Comparison of ENCODE assay signal across 9 cellular contexts in the genomic region with DNA sequence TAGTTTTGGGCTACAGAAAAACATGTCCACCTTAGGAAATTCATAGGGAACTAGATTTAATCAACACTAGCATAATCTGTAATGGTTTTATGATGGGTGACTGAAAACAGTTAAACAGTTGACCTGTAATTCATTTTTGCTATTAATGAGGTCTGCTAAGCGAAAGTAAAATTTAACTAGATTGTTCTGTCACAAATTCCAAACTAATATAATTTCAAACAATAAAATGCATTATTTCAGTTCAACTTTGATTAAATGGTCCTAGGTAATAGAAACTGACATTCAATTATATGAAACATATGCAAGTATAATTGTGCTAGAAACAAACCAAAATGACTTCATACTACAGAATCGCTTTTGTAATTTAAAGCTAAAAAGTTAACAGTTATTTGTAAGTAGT.
"Had no signal": no experiment of that assay in that cellular context is flagged by ENCODE, and none has a peak within 500 bp of the region (broad histone marks: within the 10 kb centered on the region; RNA-seq: fewer than 3 reads in every experiment).

No MANE protein-coding gene starts in this region.

- DNase-seq: GM23248, GOT3, H9, HCEC 1CT, HFFc6, IMR-90, KG1 had no signal

- H3K27ac ChIP-seq: GM23248 had no signal

- H2AFZ ChIP-seq: GM23248 had no signal

- H3K9ac ChIP-seq: GM23248 had no signal

- ATAC-seq: K562 had no signal

- FAIRE-seq: HTR-8/SVneo, K562 had no signal

- H3K4me3 ChIP-seq: GM23248, K562 had no signal
